Comparison of ENCODE assay signal across 22 cellular contexts in the genomic region with DNA sequence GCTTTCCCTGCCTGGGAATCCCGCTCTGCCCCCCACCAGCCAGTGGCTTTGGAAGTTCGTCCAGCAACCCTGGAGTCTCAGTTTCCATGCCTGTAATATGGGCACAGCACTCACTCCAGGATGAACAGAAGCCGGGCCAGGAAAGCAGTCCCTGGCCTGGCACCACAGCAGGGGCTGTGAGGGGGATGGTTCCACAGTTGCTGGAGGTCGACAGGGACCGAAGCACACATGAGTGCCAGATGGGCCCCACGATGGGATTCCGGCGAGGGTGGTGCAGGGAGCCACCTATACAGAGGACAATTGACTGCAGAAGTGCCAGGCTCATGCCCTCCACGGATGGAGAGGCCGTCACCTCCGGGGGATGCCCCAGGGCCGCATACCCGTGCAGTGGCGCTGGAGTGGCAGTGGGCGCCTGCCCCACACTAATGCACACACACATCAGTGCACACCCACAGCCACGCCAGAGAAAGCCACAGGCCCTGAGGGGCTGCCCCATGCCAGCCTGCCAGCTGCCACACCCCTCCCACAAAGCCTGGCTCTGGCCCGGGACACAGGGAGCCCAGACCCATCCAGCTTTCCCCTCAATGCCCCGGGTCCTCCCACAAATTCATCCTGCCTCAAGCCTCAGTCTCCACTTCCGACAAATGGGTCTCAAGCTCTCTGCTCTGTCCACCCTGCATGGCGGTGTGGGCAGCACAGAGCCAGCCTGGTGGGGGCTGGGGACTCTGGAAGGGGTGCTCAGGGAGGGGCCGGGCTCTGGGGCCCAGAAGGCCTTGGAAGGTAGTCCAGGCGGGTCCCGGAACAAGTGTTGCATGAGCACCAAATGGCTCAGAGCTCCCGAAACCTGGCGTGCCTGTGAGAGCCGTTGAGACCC. TPM values are rescaled to one million over a fixed set of nuclear protein-coding genes. Genes with fewer than 3 reads are reported as not detected.
DNase-seq lines count a peak whose midpoint lies in the region; TF ChIP-seq lines count a peak whose summit lies in the region.
"Had no signal": no experiment of that assay in that cellular context is flagged by ENCODE, and none has a peak within 500 bp of the region (broad histone marks: within the 10 kb centered on the region; RNA-seq: fewer than 3 reads in every experiment).

No MANE protein-coding gene starts in this region.

- H3K4me1 ChIP-seq in endodermal cell (ENCODE audit: control insufficient read depth, insufficient read depth, low read length), result no peaks in the 10 kb centered on the region
- H3K4me1 ChIP-seq in prostate gland (replicated peaks), result peaks cover 17% of the 10 kb centered on the region
- H3K4me1 ChIP-seq: Caco-2, HAP-1 had no signal

- H3K36me3 Mint-ChIP-seq in endodermal cell (ENCODE audit: low read depth) (no peaks in the 10 kb centered on the region), endothelial cell (ENCODE audit: low read depth, unreplicated experiment) (no peaks in the 10 kb centered on the region)
- H3K36me3 Mint-ChIP-seq: IgD-negative memory B cell had no signal

- no peak overlapping the region for H3K4me3 Mint-ChIP-seq in endodermal cell
- no peak overlapping the region for H3K4me3 Mint-ChIP-seq in endothelial cell (ENCODE audit: unreplicated experiment)
- H3K4me3 Mint-ChIP-seq: CD4-positive, alpha-beta T cell had no signal

- no peak for TF ChIP-seq POLR2A in prostate gland (IDR thresholded peaks at IDR 0.05)

- H3K4me1 Mint-ChIP-seq in endodermal cell, result no peaks in the 10 kb centered on the region
- no peaks in the 10 kb centered on the region for H3K4me1 Mint-ChIP-seq in endothelial cell (ENCODE audit: unreplicated experiment)

- H3K27ac ChIP-seq in endodermal cell (ENCODE audit: low read depth, low read length) (no peak overlapping the region), prostate gland (no peak overlapping the region)

- TF ChIP-seq CTCF in endodermal cell (conservative IDR thresholded peaks at IDR 0.05), result no peak
- TF ChIP-seq CTCF in prostate gland (IDR thresholded peaks at IDR 0.05), result no peak
- TF ChIP-seq CTCF in endothelial cell (IDR thresholded peaks at IDR 0.05; ENCODE audit: unreplicated experiment), result no peak

- H3K27me3 Mint-ChIP-seq in endodermal cell (ENCODE audit: insufficient read depth) (peaks cover 31% of the 10 kb centered on the region), endothelial cell (ENCODE audit: unreplicated experiment) (peaks cover 14% of the 10 kb centered on the region)

- H3K9ac ChIP-seq in endodermal cell (ENCODE audit: extremely low read depth, low read length, poor library complexity, severe bottlenecking), result no peak overlapping the region

- H3K9me3 Mint-ChIP-seq in endodermal cell (no peaks in the 10 kb centered on the region), endothelial cell (ENCODE audit: unreplicated experiment) (no peaks in the 10 kb centered on the region)
- H3K9me3 Mint-ChIP-seq: CD4-positive, alpha-beta T cell; IgD-negative memory B cell had no signal

- H3K36me3 ChIP-seq in endodermal cell (ENCODE audit: control insufficient read depth, insufficient read depth, low read length) (no peaks in the 10 kb centered on the region), prostate gland (no peaks in the 10 kb centered on the region)
- H3K36me3 ChIP-seq: HAP-1, MG63 had no signal

- H3K9me3 ChIP-seq in endodermal cell (ENCODE audit: control insufficient read depth, low read length), result no peaks in the 10 kb centered on the region
- no peaks in the 10 kb centered on the region for H3K9me3 ChIP-seq in prostate gland
- H3K9me3 ChIP-seq: Caco-2, HAP-1, MG63 had no signal

- H3K4me3 ChIP-seq in endodermal cell (ENCODE audit: low read length) (no peak overlapping the region), prostate gland (no peak overlapping the region)
- H3K4me3 ChIP-seq: HAP-1, MG63 had no signal

- H3K27ac Mint-ChIP-seq in endodermal cell (no peak overlapping the region), endothelial cell (ENCODE audit: unreplicated experiment) (no peak overlapping the region)
- H3K27ac Mint-ChIP-seq: CD4-positive, alpha-beta T cell had no signal

- 89 to 90% methylated on average over 13 to 26 of the region's 26 CpGs for WGBS in endodermal cell (ENCODE audit: insufficient coverage in 1 of 2, insufficient read length in 1 of 2), 2 experiments
- WGBS in prostate gland, result 84% methylated on average over 17 of the region's 26 CpGs

- peak; percentile 53 for DNase-seq in activated CD8-positive, alpha-beta memory T cell treated with anti-CD3 and anti-CD28 coated beads for 24 hours
- DNase-seq in activated CD8-positive, alpha-beta memory T cell treated with anti-CD3 and anti-CD28 coated beads, Interleukin-2, amount 50 U/mL, for 48 hours, result no peak
- DNase-seq in GM03348 (ENCODE audit: low spot score) (peak; percentile 10), endodermal cell (peak; percentile 30), prostate gland (ENCODE audit: low spot score) (peak; percentile 3), endothelial cell (ENCODE audit: low spot score) (no peak), NCI-H1436 (lab: John Stamatoyannopoulos, UW) (no peak), NCI-H2081 (lab: John Stamatoyannopoulos, UW) (no peak)
- DNase-seq: CD4-positive, alpha-beta T cell; Kasumi-1; MG63; NCI-H1436 treated with DMSO at 0.1 percent for 48 hours; NCI-H2029; NCI-H2171 treated with DMSO at 0.1 percent for 48 hours; NCI-H446 treated with DMSO at 0.1 percent for 48 hours; NCI-H69; Right ventricle myocardium superior had no signal

- peaks cover 14% of the 10 kb centered on the region for H3K27me3 ChIP-seq in endodermal cell (ENCODE audit: control insufficient read depth, insufficient read depth, low read length, poor library complexity, severe bottlenecking)
- no peaks in the 10 kb centered on the region for H3K27me3 ChIP-seq in prostate gland (replicated peaks; ENCODE audit: insufficient read depth)
- H3K27me3 ChIP-seq: MG63 had no signal

- intact Hi-C loops in prostate gland (cut with DNase I), result no loop called here

RNA-seq across cellular contexts. Expression of gene ASCL2, which starts 9.7 kb away (rescaled TPM):
- not detected for total RNA-seq in endodermal cell
- 1.2 TPM for polyA plus RNA-seq in endodermal cell (2013, experiment 1 of 2)
- 1.1 TPM for polyA plus RNA-seq in endodermal cell (2013, experiment 2 of 2)
- 1 to 10 TPM; 3.9 to 7.9 TPM for total RNA-seq in prostate gland
- total RNA-seq in endothelial cell (ENCODE audit: unreplicated experiment), result not detected
- total RNA-seq: A172; CD4-positive, alpha-beta T cell had no signal
- polyA plus RNA-seq: BJ had no signal

RNA-seq across cellular contexts. Expression of gene C11orf21, which starts 41.0 kb away (rescaled TPM):
- total RNA-seq in endodermal cell (under 1 TPM in 1 of 2 donors, not detected in 1; 0.20 TPM), prostate gland (under 1 TPM in 1 of 2 donors, not detected in 1; 0.85 TPM), endothelial cell (ENCODE audit: unreplicated experiment) (0.13 TPM)
- not detected for polyA plus RNA-seq in endodermal cell (2013, experiment 1 of 2)
- not detected for polyA plus RNA-seq in endodermal cell (2013, experiment 2 of 2)
- polyA plus RNA-seq: BJ had no signal

RNA-seq across cellular contexts. Expression of gene TSPAN32, which starts 41.1 kb away (rescaled TPM):
- total RNA-seq in endodermal cell, result not detected
- not detected for polyA plus RNA-seq in endodermal cell (2013, experiment 1 of 2)
- polyA plus RNA-seq in endodermal cell (2013, experiment 2 of 2), result 0.70 TPM
- total RNA-seq in prostate gland, result not detected
- 0.23 TPM for total RNA-seq in endothelial cell (ENCODE audit: unreplicated experiment)

Comparison
In these comparisons a context has a peak if more than half of its experiments do, and no peak if none do; other contexts are left out.
1. DNase-seq: peak in activated CD8-positive, alpha-beta memory T cell treated with anti-CD3 and anti-CD28 coated beads for 24 hours (single experiment), GM03348 (single experiment), endodermal cell (single experiment) and prostate gland (single experiment); none in activated CD8-positive, alpha-beta memory T cell treated with anti-CD3 and anti-CD28 coated beads, Interleukin-2, amount 50 U/mL, for 48 hours (single experiment), endothelial cell (single experiment), NCI-H1436 (single experiment) and NCI-H2081 (0 of 2).